Comparison of ENCODE assay signal across 1 cellular context in genomic region chr5:124744170-124744911, GRCh38.
TF ChIP-seq lines count a peak whose summit lies in the region.

No MANE protein-coding gene starts in this region.

TF ChIP-seq in GM23338, 12 proteins besides CTCF, POLR2A, EP300 and RAD21 (continued from another document):
- TF ChIP-seq ZNF462 (CRISPR knock-in tag; IDR thresholded peaks at IDR 0.05) (no peak), EZH2phosphoT487 (IDR thresholded peaks at IDR 0.05; ENCODE audit: unreplicated experiment) (no peak), ETS1 (IDR thresholded peaks at IDR 0.05) (no peak), JUNB (IDR thresholded peaks at IDR 0.05; ENCODE audit: unreplicated experiment) (no peak), POLR2AphosphoS5 (IDR thresholded peaks at IDR 0.05; ENCODE audit: low read depth) (no peak), STAT1 (IDR thresholded peaks at IDR 0.05; ENCODE audit: unreplicated experiment) (no peak), CREB1 (CRISPR knock-in tag; IDR thresholded peaks at IDR 0.05; ENCODE audit: low read depth) (no peak), ZNF114 (CRISPR knock-in tag; IDR thresholded peaks at IDR 0.05) (no peak)
